16 cellular contexts compared by ENCODE assay signal in genomic region chr13:87661471-87661870, GRCh38. TPM values are rescaled to one million over a fixed set of nuclear protein-coding genes. Genes with fewer than 3 reads are reported as not detected.
DNase-seq lines count a peak whose midpoint lies in the region; FAIRE-seq and TF ChIP-seq lines count a peak whose summit lies in the region.
"Had no signal": no experiment of that assay in that cellular context is flagged by ENCODE, and none has a peak within 500 bp of the region (broad histone marks: within the 10 kb centered on the region; RNA-seq: fewer than 3 reads in every experiment).

No MANE protein-coding gene starts in this region.

- H3K9ac ChIP-seq in kidney (ENCODE audit: low read length in 2 of 2): no peak overlapping the region

- H3K27ac ChIP-seq in kidney (ENCODE audit: low read depth in 2 of 2, low read length in 2 of 2): no peak overlapping the region
- H3K27ac ChIP-seq: heart left ventricle, pancreas, upper lobe of right lung had no signal

- H3K4me3 ChIP-seq in fibroblast of pulmonary artery (replicated peaks; ENCODE audit: low read depth, low read length) (no peak overlapping the region), kidney (ENCODE audit: low read length in 2 of 2) (no peak overlapping the region)
- H3K4me3 ChIP-seq: heart left ventricle, pancreas, upper lobe of right lung had no signal

- H3K4me1 ChIP-seq in kidney (ENCODE audit: control insufficient read depth in 1 of 2, insufficient read depth in 1 of 2, low read depth in 1 of 2, low read length in 2 of 2): no peaks in the 10 kb centered on the region
- H3K4me1 ChIP-seq: heart left ventricle, pancreas, upper lobe of right lung had no signal

- DNase-seq in A172 (ENCODE audit: low spot score) (peak; percentile 69), HCEC 1CT (peak; percentile 76), RPMI8226 (peak; percentile 61), fibroblast of pulmonary artery (ENCODE audit: low read depth) (peak; percentile 10), kidney (no peak), NCI-H510A treated with DMSO at 0.1 percent for 48 hours (lab: John Stamatoyannopoulos, UW) (no peak), NCI-H526 treated with DMSO at 0.1 percent for 48 hours (lab: John Stamatoyannopoulos, UW) (no peak)
- DNase-seq in central memory CD4-positive, alpha-beta T cell: no peak
- DNase-seq: activated CD4-positive, alpha-beta T cell treated with anti-CD3 and anti-CD28 coated beads for 48 hours; heart left ventricle; left colon; MV-4-11; NCI-H510A; pancreas; stimulated activated naive CD4-positive, alpha-beta T cell treated with Interleukin-2 at 50 U/mL for 16 hours; upper lobe of right lung had no signal

- no peak for TF ChIP-seq CTCF in fibroblast of pulmonary artery (IDR thresholded peaks at IDR 0.05; ENCODE audit: low read length, missing control alignments)
- no peak for TF ChIP-seq CTCF in kidney (IDR thresholded peaks at IDR 0.05; ENCODE audit: borderline replicate concordance, extremely low read depth, insufficient read depth)

- no peak for FAIRE-seq in kidney (lab: Jason Lieb, UNC)

- no peaks in the 10 kb centered on the region for H3K9me3 ChIP-seq in kidney (ENCODE audit: control insufficient read depth in 1 of 2, low read length in 2 of 2)
- H3K9me3 ChIP-seq: heart left ventricle, pancreas, upper lobe of right lung had no signal

- intact Hi-C loops in kidney (cut with DNase I): no loop called here

- H3K36me3 ChIP-seq in kidney (ENCODE audit: control insufficient read depth in 1 of 2, insufficient read depth in 2 of 2, low read length in 2 of 2): no peaks in the 10 kb centered on the region
- H3K36me3 ChIP-seq: heart left ventricle, pancreas, upper lobe of right lung had no signal

RNA-seq across cellular contexts. Expression of gene SLITRK5, which starts 9.7 kb away (rescaled TPM):
- total RNA-seq in A172 (2014; rRNA removed; shearing (Covaris generic)): 0.57 and 0.69 TPM in 2 replicates
- 0.09 TPM for total RNA-seq in kidney
- not detected for polyA plus RNA-seq in kidney (ENCODE audit: insufficient read depth, low read depth, low replicate concordance)

Comparison
In these comparisons a context has a peak if more than half of its experiments do, and no peak if none do; other contexts are left out.
1. DNase-seq: peak in A172 (single experiment), HCEC 1CT (single experiment), RPMI8226 (single experiment) and fibroblast of pulmonary artery (single experiment); none in central memory CD4-positive, alpha-beta T cell (single experiment), kidney (single experiment), NCI-H510A treated with DMSO at 0.1 percent for 48 hours (single experiment) and NCI-H526 treated with DMSO at 0.1 percent for 48 hours (single experiment).